In genomic region chr9:81584099-81584498, GRCh38 we compare ENCODE assay signal across 32 cellular contexts.
"Had no signal": no experiment of that assay in that cellular context is flagged by ENCODE, and none has a peak within 500 bp of the region (broad histone marks: within the 10 kb centered on the region; RNA-seq: fewer than 3 reads in every experiment).

No MANE protein-coding gene starts in this region.

- DNase-seq: activated B cell treated with CpG ODN at 0.5 μM for 24 hours; activated CD4-positive, alpha-beta T cell treated with anti-CD3 and anti-CD28 coated beads for 48 hours; activated CD4-positive, alpha-beta T cell treated with anti-CD3 and anti-CD28 coated beads, Interleukin-2, amount 50 U/mL, for 1 hour; activated CD4-positive, alpha-beta T cell treated with anti-CD3 and anti-CD28 coated beads, Interleukin-2, amount 50 U/mL, for 48 hours; activated CD8-positive, alpha-beta memory T cell treated with anti-CD3 and anti-CD28 coated beads for 24 hours; activated CD8-positive, alpha-beta T cell treated with anti-CD3 and anti-CD28 coated beads for 36 hours; activated effector memory CD4-positive, alpha-beta T cell treated with anti-CD3 and anti-CD28 coated beads, Interleukin-2, amount 50 U/mL, for 16 hours; activated naive CD4-positive, alpha-beta T cell treated with anti-CD3 and anti-CD28 coated beads for 36 hours; activated naive CD8-positive, alpha-beta T cell treated with anti-CD3 and anti-CD28 coated beads for 36 hours; activated naive CD8-positive, alpha-beta T cell treated with anti-CD3 and anti-CD28 coated beads, Interleukin-2, amount 50 U/mL, for 24 hours; activated T-cell treated with anti-CD3 and anti-CD28 coated beads, Interleukin-2, amount 50 U/mL, for 48 hours; adrenal gland; amygdala; aorta; body of pancreas; central memory CD4-positive, alpha-beta T cell; cerebellar nuclear complex; colonic mucosa; effector CD8-positive, alpha-beta T cell; esophagus squamous epithelium; foreskin melanocyte; heart right ventricle; T-helper 17 cell; T1000; WERI-Rb-1 had no signal

- H3K9me3 ChIP-seq: adrenal gland, body of pancreas, colonic mucosa, esophagus squamous epithelium, gastroesophageal sphincter, heart right ventricle had no signal

- H3K4me3 Mint-ChIP-seq: activated B cell treated with CpG ODN at 0.5 μM for 24 hours; activated CD8-positive, alpha-beta T cell treated with anti-CD3 and anti-CD28 coated beads for 36 hours; activated naive CD4-positive, alpha-beta T cell treated with anti-CD3 and anti-CD28 coated beads for 36 hours; activated naive CD4-positive, alpha-beta T cell treated with anti-CD3 and anti-CD28 coated beads, Interleukin-2, amount 50 U/mL, for 24 hours; activated naive CD8-positive, alpha-beta T cell treated with anti-CD3 and anti-CD28 coated beads for 36 hours; activated naive CD8-positive, alpha-beta T cell treated with anti-CD3 and anti-CD28 coated beads, Interleukin-2, amount 50 U/mL, for 24 hours; activated T-helper 1 cell treated with anti-CD3 and anti-CD28 coated beads, Interleukin-12 subunit alpha, Interleukin-12 subunit beta, Interleukin-2, Interleukin-4 antibody, amounts not matched to agents 30 ng/mL and 10 ng/mL and 1 ng/mL, durations not matched to agents 14 hours and 24 hours and 36 hours; T-helper 17 cell; T-helper 2 cell treated with Interferon-gamma antibody and Interleukin-4, amounts not matched to agents 5 μg/mL and 100 μg/mL, for 36 hours had no signal

- H3K4me1 ChIP-seq: colonic mucosa had no signal

- H3K27ac ChIP-seq: body of pancreas, cardiac muscle cell, colonic mucosa, epithelial cell of prostate, esophagus squamous epithelium, heart right ventricle, WERI-Rb-1 had no signal

- H3K27me3 Mint-ChIP-seq: activated B cell treated with CpG ODN at 0.5 μM for 24 hours; activated CD8-positive, alpha-beta T cell treated with anti-CD3 and anti-CD28 coated beads for 36 hours; activated naive CD4-positive, alpha-beta T cell treated with anti-CD3 and anti-CD28 coated beads, Interleukin-2, amount 50 U/mL, for 24 hours; activated naive CD8-positive, alpha-beta T cell treated with anti-CD3 and anti-CD28 coated beads, Interleukin-2, amount 50 U/mL, for 24 hours; T-helper 17 cell had no signal

- H3K4me3 ChIP-seq: adrenal gland, body of pancreas, cardiac muscle cell, colonic mucosa, esophagus squamous epithelium, gastroesophageal sphincter, heart right ventricle had no signal

- H3K27ac Mint-ChIP-seq: activated B cell treated with CpG ODN at 0.5 μM for 24 hours; activated CD8-positive, alpha-beta T cell treated with anti-CD3 and anti-CD28 coated beads for 36 hours; activated naive CD4-positive, alpha-beta T cell treated with anti-CD3 and anti-CD28 coated beads for 36 hours; activated naive CD4-positive, alpha-beta T cell treated with anti-CD3 and anti-CD28 coated beads, Interleukin-2, amount 50 U/mL, for 24 hours; activated naive CD8-positive, alpha-beta T cell treated with anti-CD3 and anti-CD28 coated beads for 36 hours; activated naive CD8-positive, alpha-beta T cell treated with anti-CD3 and anti-CD28 coated beads, Interleukin-2, amount 50 U/mL, for 24 hours; activated T-helper 1 cell treated with anti-CD3 and anti-CD28 coated beads, Interleukin-12 subunit alpha, Interleukin-12 subunit beta, Interleukin-2, Interleukin-4 antibody, amounts not matched to agents 30 ng/mL and 10 ng/mL and 1 ng/mL, durations not matched to agents 14 hours and 24 hours and 36 hours; activated T-helper 2 cell treated with anti-CD3 and anti-CD28 coated beads, Interferon-gamma antibody, Interleukin-2, Interleukin-4, amounts not matched to agents 10 μg/mL and 5 μg/mL and 100 μg/mL, durations not matched to agents 14 hours and 24 hours and 36 hours; T-helper 17 cell; T-helper 2 cell treated with Interferon-gamma antibody and Interleukin-4, amounts not matched to agents 5 μg/mL and 100 μg/mL, for 36 hours had no signal

- H3K4me1 Mint-ChIP-seq: activated naive CD4-positive, alpha-beta T cell treated with anti-CD3 and anti-CD28 coated beads, Interleukin-2, amount 50 U/mL, for 24 hours; activated naive CD8-positive, alpha-beta T cell treated with anti-CD3 and anti-CD28 coated beads for 36 hours; activated naive CD8-positive, alpha-beta T cell treated with anti-CD3 and anti-CD28 coated beads, Interleukin-2, amount 50 U/mL, for 24 hours; T-helper 17 cell had no signal

- H3K36me3 ChIP-seq: adrenal gland, cardiac muscle cell had no signal

- H3K36me3 Mint-ChIP-seq: activated naive CD4-positive, alpha-beta T cell treated with anti-CD3 and anti-CD28 coated beads, Interleukin-2, amount 50 U/mL, for 24 hours; activated naive CD8-positive, alpha-beta T cell treated with anti-CD3 and anti-CD28 coated beads for 36 hours had no signal

- H3K9me3 Mint-ChIP-seq: activated B cell treated with CpG ODN at 0.5 μM for 24 hours; activated CD8-positive, alpha-beta T cell treated with anti-CD3 and anti-CD28 coated beads for 36 hours; activated naive CD4-positive, alpha-beta T cell treated with anti-CD3 and anti-CD28 coated beads for 36 hours; activated naive CD4-positive, alpha-beta T cell treated with anti-CD3 and anti-CD28 coated beads, Interleukin-2, amount 50 U/mL, for 24 hours; activated naive CD8-positive, alpha-beta T cell treated with anti-CD3 and anti-CD28 coated beads for 36 hours; activated naive CD8-positive, alpha-beta T cell treated with anti-CD3 and anti-CD28 coated beads, Interleukin-2, amount 50 U/mL, for 24 hours; activated T-helper 1 cell treated with anti-CD3 and anti-CD28 coated beads, Interleukin-12 subunit alpha, Interleukin-12 subunit beta, Interleukin-2, Interleukin-4 antibody, amounts not matched to agents 30 ng/mL and 10 ng/mL and 1 ng/mL, durations not matched to agents 14 hours and 24 hours and 36 hours; activated T-helper 2 cell treated with anti-CD3 and anti-CD28 coated beads, Interferon-gamma antibody, Interleukin-2, Interleukin-4, amounts not matched to agents 10 μg/mL and 5 μg/mL and 100 μg/mL, durations not matched to agents 14 hours and 24 hours and 36 hours; T-helper 2 cell treated with Interferon-gamma antibody and Interleukin-4, amounts not matched to agents 5 μg/mL and 100 μg/mL, for 36 hours had no signal

- H3K27me3 ChIP-seq: adrenal gland, body of pancreas, colonic mucosa, esophagus squamous epithelium, gastroesophageal sphincter, heart right ventricle had no signal
